18 cellular contexts compared by ENCODE assay signal in genomic region chr10:69497611-69498390, GRCh38. TPM values are rescaled to one million over a fixed set of nuclear protein-coding genes. Genes with fewer than 3 reads are reported as not detected.
DNase-seq lines count a peak whose midpoint lies in the region; ATAC-seq and TF ChIP-seq lines count a peak whose summit lies in the region.
"Had no signal": no experiment of that assay in that cellular context is flagged by ENCODE, and none has a peak within 500 bp of the region (broad histone marks: within the 10 kb centered on the region; RNA-seq: fewer than 3 reads in every experiment).

No MANE protein-coding gene starts in this region.

- H3K27ac Mint-ChIP-seq in dendritic cell treated with granulocyte-macrophage colony-stimulating factor and Interleukin-4, amounts not matched to agents 40 ng/mL and 50 ng/mL, for 4 days: peak overlapping the region; percentile 64
- H3K27ac Mint-ChIP-seq: T-helper 1 cell treated with Interleukin-12 subunit alpha and Interleukin-12 subunit beta and Interleukin-4 antibody, amounts not matched to agents 30 μg/mL and 1 μg/mL, for 36 hours had no signal

- H3K9me3 Mint-ChIP-seq in dendritic cell treated with granulocyte-macrophage colony-stimulating factor and Interleukin-4, amounts not matched to agents 40 ng/mL and 50 ng/mL, for 4 days: no peaks in the 10 kb centered on the region
- H3K9me3 Mint-ChIP-seq: brain; naive thymus-derived CD8-positive, alpha-beta T cell; T-helper 1 cell treated with Interleukin-12 subunit alpha and Interleukin-12 subunit beta and Interleukin-4 antibody, amounts not matched to agents 30 μg/mL and 1 μg/mL, for 36 hours had no signal

- ATAC-seq in Right ventricle myocardium inferior (no peak), upper lobe of left lung (ENCODE audit: low FRiP score in 2 of 2) (no peak), GM21447 (IDR thresholded peaks at IDR 0.05; ENCODE audit: unreplicated experiment) (no peak), HG02642 (IDR thresholded peaks at IDR 0.05; ENCODE audit: poor library complexity, unreplicated experiment) (no peak)
- ATAC-seq: naive thymus-derived CD8-positive, alpha-beta T cell; right cardiac atrium had no signal

- no peak overlapping the region for H3K4me3 ChIP-seq in muscle layer of duodenum (ENCODE audit: low read depth in 1 of 2, low read length in 2 of 2)
- no peak overlapping the region for H3K4me3 ChIP-seq in upper lobe of left lung

- peaks cover 28% of the 10 kb centered on the region for H3K4me1 Mint-ChIP-seq in dendritic cell treated with granulocyte-macrophage colony-stimulating factor and Interleukin-4, amounts not matched to agents 40 ng/mL and 50 ng/mL, for 4 days (ENCODE audit: low read depth)

- H3K4me3 Mint-ChIP-seq in dendritic cell treated with granulocyte-macrophage colony-stimulating factor and Interleukin-4, amounts not matched to agents 40 ng/mL and 50 ng/mL, for 4 days: no peak overlapping the region
- H3K4me3 Mint-ChIP-seq: brain; naive thymus-derived CD8-positive, alpha-beta T cell; T-helper 1 cell treated with Interleukin-12 subunit alpha and Interleukin-12 subunit beta and Interleukin-4 antibody, amounts not matched to agents 30 μg/mL and 1 μg/mL, for 36 hours had no signal

- H3K36me3 Mint-ChIP-seq in dendritic cell treated with granulocyte-macrophage colony-stimulating factor and Interleukin-4, amounts not matched to agents 40 ng/mL and 50 ng/mL, for 4 days (ENCODE audit: low read depth): peaks cover 38% of the 10 kb centered on the region
- H3K36me3 Mint-ChIP-seq: brain; naive thymus-derived CD8-positive, alpha-beta T cell had no signal

- H3K27me3 ChIP-seq in muscle layer of duodenum (ENCODE audit: low read depth, low read length) (no peaks in the 10 kb centered on the region), upper lobe of left lung (no peaks in the 10 kb centered on the region)

- H3K9me3 ChIP-seq in muscle layer of duodenum (ENCODE audit: control insufficient read depth in 1 of 2, low read length in 2 of 2) (no peaks in the 10 kb centered on the region), upper lobe of left lung (no peaks in the 10 kb centered on the region)

- H3K27ac ChIP-seq in muscle layer of duodenum (ENCODE audit: low read length): peak overlapping the region; percentile 5
- peak overlapping the region; percentile 19 to 69 (median 43) for H3K27ac ChIP-seq in upper lobe of left lung
- H3K27ac ChIP-seq: RWPE1 had no signal

- TF ChIP-seq CTCF in upper lobe of left lung (IDR thresholded peaks at IDR 0.05): no peak

- WGBS in upper lobe of left lung, 2 donors: 56 to 70% methylated on average over 8 to 11 of the region's 11 CpGs

- H3K27me3 Mint-ChIP-seq in dendritic cell treated with granulocyte-macrophage colony-stimulating factor and Interleukin-4, amounts not matched to agents 40 ng/mL and 50 ng/mL, for 4 days: peaks cover 15% of the 10 kb centered on the region
- H3K27me3 Mint-ChIP-seq: brain; naive thymus-derived CD8-positive, alpha-beta T cell had no signal

- no peak for TF ChIP-seq EP300 in upper lobe of left lung (IDR thresholded peaks at IDR 0.05)

- peak; percentile 73 for DNase-seq in cardiac septum (ENCODE audit: low spot score)
- no peak for DNase-seq in Right ventricle myocardium inferior (ENCODE audit: missing footprints)
- DNase-seq in upper lobe of left lung: no peak
- DNase-seq in COR-L47 (lab: John Stamatoyannopoulos, UW): no peak
- DNase-seq: ACHN; activated CD4-positive, alpha-beta T cell treated with anti-CD3 and anti-CD28 coated beads, Interleukin-2, amount 50 U/mL, for 1 hour; Calu3; GF-D8; stimulated activated CD4-positive, alpha-beta T cell treated with anti-CD3 and anti-CD28 coated beads, Interleukin-4, amount 100 ng/mL, for 24 hours had no signal

- intact Hi-C loops in cardiac septum (cut with DNase I) (no loop called here), Right ventricle myocardium inferior (cut with DNase I) (no loop called here)
- intact Hi-C loops in dendritic cell treated with granulocyte-macrophage colony-stimulating factor and Interleukin-4, amounts not matched to agents 40 ng/mL and 50 ng/mL, for 4 days (cut with micrococcal nuclease): no loop called here

- H3K36me3 ChIP-seq in muscle layer of duodenum (ENCODE audit: control insufficient read depth in 1 of 2, insufficient read depth in 2 of 2, low read length in 2 of 2) (peaks cover 0 to 3% of the 10 kb centered on the region in 2 donors), upper lobe of left lung (peaks cover 0 to 19% (median 9%) of the 10 kb centered on the region in 4 donors)

- H3K4me1 ChIP-seq in muscle layer of duodenum (ENCODE audit: control insufficient read depth in 1 of 2, insufficient read depth in 2 of 2, low read length in 2 of 2): peaks cover 0 to 71% of the 10 kb centered on the region in 2 donors
- peaks cover 0 to 12% (median 9%) of the 10 kb centered on the region in 4 donors for H3K4me1 ChIP-seq in upper lobe of left lung

- TF ChIP-seq POLR2A in upper lobe of left lung (IDR thresholded peaks at IDR 0.05): no peak

RNA-seq across cellular contexts. Expression of gene TSPAN15, which starts 46.5 kb away (rescaled TPM):
- total RNA-seq in cardiac septum (6.9 TPM), Right ventricle myocardium inferior (11.8 TPM), upper lobe of left lung (10 to 100 TPM; 19.9 to 69.5 (median 63.0) TPM)
